8 cellular contexts compared by ENCODE assay signal in the genomic region with DNA sequence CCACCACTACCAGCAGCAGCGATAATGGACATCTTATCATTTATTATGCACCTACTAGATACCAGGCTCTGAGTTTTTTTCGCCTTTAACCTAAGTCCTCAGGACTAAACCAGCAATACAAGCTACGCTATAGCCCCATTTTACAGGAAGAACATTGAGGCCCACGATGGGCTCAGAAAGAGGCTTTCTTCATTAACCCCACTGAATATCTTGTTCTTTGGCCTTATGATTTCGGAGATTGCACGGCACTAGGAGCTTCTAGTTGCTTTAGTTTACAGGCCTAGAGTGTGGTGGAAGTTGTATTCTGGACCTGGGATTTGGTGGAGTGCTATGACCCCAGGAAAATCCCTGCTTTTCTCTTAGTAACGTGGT. TPM values are rescaled to one million over a fixed set of nuclear protein-coding genes. Genes with fewer than 3 reads are reported as not detected.
DNase-seq lines count a peak whose midpoint lies in the region; ATAC-seq and TF ChIP-seq lines count a peak whose summit lies in the region.

No MANE protein-coding gene starts in this region.

- no peak for ATAC-seq in naive B cell (ENCODE audit: low read depth in 2 of 2)

- CTCF ChIA-PET in A673 (lab: Charles Lee): no interaction called here

- TF ChIP-seq CTCF in A673 (conservative IDR thresholded peaks at IDR 0.05; ENCODE audit: low read depth, low read length) (no peak), KMS-11 (conservative IDR thresholded peaks at IDR 0.05; ENCODE audit: low read depth, low read length) (no peak), coronary artery (IDR thresholded peaks at IDR 0.05) (no peak)

- peak overlapping the region; percentile 82 for H3K4me2 ChIP-seq in KMS-11

- no peaks in the 10 kb centered on the region for H3K9me3 Mint-ChIP-seq in naive B cell

- H3K36me3 Mint-ChIP-seq in naive B cell: no peaks in the 10 kb centered on the region

- H3K4me1 ChIP-seq in A673 (ENCODE audit: insufficient read depth, low read length, poor library complexity, severe bottlenecking) (peaks cover 11% of the 10 kb centered on the region), KMS-11 (ENCODE audit: low read depth, poor library complexity, severe bottlenecking) (peaks cover 47% of the 10 kb centered on the region)

- H3K9ac ChIP-seq in KMS-11: no peak overlapping the region

- H3K36me3 ChIP-seq in A673 (ENCODE audit: insufficient read depth, low read length, poor library complexity, severe bottlenecking): no peaks in the 10 kb centered on the region
- H3K36me3 ChIP-seq in KMS-11 (ENCODE audit: insufficient read depth): no peaks in the 10 kb centered on the region

- intact Hi-C loops in A673 (cut with micrococcal nuclease; ENCODE audit: unreplicated experiment) (no loop called here), head of caudate nucleus (cut with DNase I) (loop anchor here (5.0 kb wide), 1 partner anchor 67 kb away; a partner anchor contains a TSS)

- H3K27ac ChIP-seq in A673 (ENCODE audit: low read depth, low read length, poor library complexity, severe bottlenecking) (peak overlapping the region; percentile 92), KMS-11 (no peak overlapping the region), coronary artery (peak overlapping the region; percentile 91 to 95)

- H3K4me3 ChIP-seq in A673 (ENCODE audit: low read depth, low read length, poor library complexity, severe bottlenecking): peak overlapping the region; percentile 100
- H3K4me3 ChIP-seq in KMS-11 (IDR thresholded peaks at IDR 0.05; ENCODE audit: insufficient read depth, low read depth, low read length): no peak overlapping the region
- peak overlapping the region; percentile 99 for H3K4me3 ChIP-seq in coronary artery

- H3K4me1 Mint-ChIP-seq in naive B cell: peaks cover 15 to 30% (median 26%) of the 10 kb centered on the region in 3 donors

- no peak overlapping the region for H2AFZ ChIP-seq in KMS-11 (ENCODE audit: low read depth)

- H3K27me3 ChIP-seq in A673 (replicated peaks; ENCODE audit: insufficient read depth, low read depth, low read length, poor library complexity) (no peaks in the 10 kb centered on the region), KMS-11 (ENCODE audit: insufficient read depth, low read depth) (no peaks in the 10 kb centered on the region)

- peaks cover 56% of the 10 kb centered on the region for H3K79me2 ChIP-seq in KMS-11 (ENCODE audit: insufficient read depth, low read depth)

- peaks cover 6 to 8% (median 7%) of the 10 kb centered on the region in 3 donors for H3K27me3 Mint-ChIP-seq in naive B cell

- peak overlapping the region; percentile 73 to 91 (median 84) for H3K4me3 Mint-ChIP-seq in naive B cell

- POLR2A ChIA-PET in A673 (lab: Charles Lee; ENCODE audit: low non-redundant PET): interaction anchor here (0.5 to 2.5 kb wide), 2 partner anchors 12 to 253 kb away, joined by 3 to 10 read pairs; no protein-coding TSS in a partner anchor

- H4K20me1 ChIP-seq in KMS-11 (ENCODE audit: insufficient read depth): no peaks in the 10 kb centered on the region

- no peak overlapping the region for H3K27ac Mint-ChIP-seq in naive B cell

- DNase-seq in A673 (ENCODE audit: low spot score) (no peak), coronary artery (ENCODE audit: low spot score) (no peak), naive B cell (no peak), NCI-H2171 (lab: John Stamatoyannopoulos, UW) (no peak), SHP77 treated with DMSO at 0.1 percent for 48 hours (lab: John Stamatoyannopoulos, UW) (no peak), HuH-7 (ENCODE audit: low spot score) (no peak), head of caudate nucleus (no peak)

- BruUV-seq in A673 (replicated peaks; lab: Mats Ljungman, UMichigan): no TSS peak

- no peaks in the 10 kb centered on the region for H3K9me3 ChIP-seq in A673 (ENCODE audit: low read depth, low read length, poor library complexity, severe bottlenecking)

RNA-seq across cellular contexts. Expression of a gene that starts 1.5 kb away (rescaled TPM):
- total RNA-seq in A673 (2021): 15.7 and 19.8 TPM in 2 replicates
- 1 to 10 TPM; 1.6 to 4.5 (median 3.2) TPM for polyA plus RNA-seq in naive B cell (ENCODE audit: low read depth in 6 of 6)

RNA-seq across cellular contexts. Expression of a gene that starts 24.9 kb away (rescaled TPM):
- total RNA-seq in A673 (2021): 144 and 158 TPM in 2 replicates
- polyA plus RNA-seq in naive B cell (ENCODE audit: low read depth in 6 of 6): 100 to 1,000 TPM; 369 to 762 (median 520) TPM

RNA-seq across cellular contexts. Expression of a gene that starts 28.0 kb away (rescaled TPM):
- total RNA-seq in A673 (2021): 134 and 135 TPM in 2 replicates
- 100 to 1,000 TPM; 145 to 193 (median 151) TPM for polyA plus RNA-seq in naive B cell (ENCODE audit: low read depth in 6 of 6)
